Comparison of ENCODE assay signal across 7 cellular contexts in the genomic region with DNA sequence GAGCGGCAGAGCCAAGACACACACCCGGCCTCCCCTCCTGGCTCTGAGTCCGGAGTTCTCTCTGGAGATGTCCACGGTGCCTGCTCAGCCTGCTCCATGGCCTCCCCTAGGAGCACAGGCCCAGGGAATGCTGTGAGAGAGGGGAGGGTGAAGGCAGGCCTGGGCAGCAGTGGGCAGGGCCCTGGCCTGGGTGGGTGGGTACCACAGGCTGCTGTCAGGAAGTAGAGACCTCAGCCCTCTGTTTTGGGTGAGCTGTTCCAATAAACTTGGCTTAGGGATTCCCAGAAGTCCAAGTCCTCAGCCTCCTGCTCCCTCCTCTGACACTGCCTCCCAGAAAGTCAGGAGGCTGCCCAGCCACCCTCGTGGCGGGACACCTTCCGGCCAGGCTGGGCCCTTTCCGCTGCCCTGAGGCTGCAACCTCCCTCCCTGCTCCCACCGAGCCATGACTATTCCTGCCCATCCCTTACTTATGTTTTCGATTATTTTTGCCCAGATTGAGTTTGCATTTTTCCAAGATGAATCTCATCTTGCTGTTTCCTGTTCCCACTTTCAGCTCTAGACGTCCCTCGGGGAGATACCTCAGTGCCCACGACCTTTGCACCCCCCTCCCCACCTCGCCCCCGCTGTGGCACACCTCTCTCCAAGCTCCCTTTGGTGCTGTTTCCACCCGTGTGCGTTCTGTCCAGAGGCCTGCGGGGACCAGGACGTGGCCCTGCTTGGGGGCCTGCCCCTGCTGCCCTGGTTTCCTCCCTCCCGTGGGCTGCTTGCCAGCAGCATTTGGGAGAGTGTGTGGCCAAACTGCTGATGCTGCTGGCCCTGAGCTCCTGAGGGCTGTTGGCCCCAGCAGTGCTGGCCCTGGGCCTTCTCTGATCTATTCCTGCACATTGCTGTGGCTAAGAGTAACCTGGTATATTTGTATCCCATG. TPM values are rescaled to one million over a fixed set of nuclear protein-coding genes. Genes with fewer than 3 reads are reported as not detected.
DNase-seq lines count a peak whose midpoint lies in the region; ATAC-seq, FAIRE-seq and TF ChIP-seq lines count a peak whose summit lies in the region.
"Had no signal": no experiment of that assay in that cellular context is flagged by ENCODE, and none has a peak within 500 bp of the region (broad histone marks: within the 10 kb centered on the region; RNA-seq: fewer than 3 reads in every experiment).

No MANE protein-coding gene starts in this region.

- no peak for FAIRE-seq in K562 (lab: Jason Lieb, UNC)

- H3K79me2 ChIP-seq in K562 (ENCODE audit: control insufficient read depth, insufficient read depth, low read length), result no peaks in the 10 kb centered on the region

- peak overlapping the region; percentile 38; the same call in 1 of the 2 replicates for H2AFZ ChIP-seq in K562 (ENCODE audit: low read depth, low read length)

- no peaks in the 10 kb centered on the region for H3K9me3 Mint-ChIP-seq in activated CD4-positive, alpha-beta T cell treated with anti-CD3 and anti-CD28 coated beads for 36 hours (ENCODE audit: low read depth)
- H3K9me3 Mint-ChIP-seq: stimulated activated naive CD8-positive, alpha-beta T cell treated with anti-CD3 and anti-CD28 coated beads, Interleukin-15, Interleukin-2, amounts not matched to agents 100 ng/mL and 50 ng/mL, for 24 hours had no signal

- POLR2A ChIA-PET in K562 (lab: Yijun Ruan, JAX), result interaction anchor here (0.6 to 1.3 kb wide), 5 partner anchors 8 to 69 kb away, joined by 3 to 7 read pairs (median 3); no protein-coding TSS in a partner anchor
- POLR2A ChIA-PET in activated CD4-positive, alpha-beta T cell treated with anti-CD3 and anti-CD28 coated beads for 36 hours (lab: Charles Lee), result interaction anchor here (0.6 kb wide), 1 partner anchor 822 kb away, joined by 7 read pairs; no protein-coding TSS in a partner anchor

- ATAC-seq in K562 (0 out of 3 replicates have a peak, but pooled peaks have one; percentile 16), right lobe of liver (peak; percentile 74 to 79 (median 76)), GM19455 (IDR thresholded peaks at IDR 0.05; ENCODE audit: unreplicated experiment) (no peak), HG03521 (IDR thresholded peaks at IDR 0.05; ENCODE audit: unreplicated experiment) (no peak)
- ATAC-seq in activated CD4-positive, alpha-beta T cell treated with anti-CD3 and anti-CD28 coated beads for 36 hours, result no peak

- no peaks in the 10 kb centered on the region for H3K9me3 ChIP-seq in K562 (replicated peaks; ENCODE audit: control insufficient read depth, insufficient read depth, low read depth, low read length)
- H3K9me3 ChIP-seq in right lobe of liver, result no peaks in the 10 kb centered on the region

- no peak overlapping the region for H3K4me3 Mint-ChIP-seq in activated CD4-positive, alpha-beta T cell treated with anti-CD3 and anti-CD28 coated beads for 36 hours
- H3K4me3 Mint-ChIP-seq: stimulated activated naive CD8-positive, alpha-beta T cell treated with anti-CD3 and anti-CD28 coated beads, Interleukin-15, Interleukin-2, amounts not matched to agents 100 ng/mL and 50 ng/mL, for 24 hours had no signal

- TF ChIP-seq RAD21 in K562 (CRISPR knock-in tag; conservative IDR thresholded peaks at IDR 0.05 in 1 of 2, IDR thresholded peaks at IDR 0.05 in 1 of 2), result no peak

- H3K4me3 ChIP-seq in K562, result no peak overlapping the region
- H3K4me3 ChIP-seq in right lobe of liver, result no peak overlapping the region

- H3K27me3 ChIP-seq in K562 (ENCODE audit: control insufficient read depth in 2 of 2, insufficient read depth in 2 of 2, low read length in 2 of 2), result no peaks in the 10 kb centered on the region
- no peaks in the 10 kb centered on the region for H3K27me3 ChIP-seq in right lobe of liver

- no peaks in the 10 kb centered on the region for H4K20me1 ChIP-seq in K562 (replicated peaks; ENCODE audit: control insufficient read depth, insufficient read depth, low read length)

- H3K27me3 Mint-ChIP-seq in activated CD4-positive, alpha-beta T cell treated with anti-CD3 and anti-CD28 coated beads for 36 hours, result no peaks in the 10 kb centered on the region
- H3K27me3 Mint-ChIP-seq: stimulated activated naive CD8-positive, alpha-beta T cell treated with anti-CD3 and anti-CD28 coated beads, Interleukin-15, Interleukin-2, amounts not matched to agents 100 ng/mL and 50 ng/mL, for 24 hours had no signal

- H3K27ac ChIP-seq in K562 (ENCODE audit: extremely low read depth, low read depth, low read length) (no peak overlapping the region), right lobe of liver (peak overlapping the region; percentile 24 to 68 (median 65))

- CTCF ChIA-PET in K562 (lab: Yijun Ruan, JAX; ENCODE audit: low intra/inter-chr PET ratio), result no interaction called here
- CTCF ChIA-PET in activated CD4-positive, alpha-beta T cell treated with anti-CD3 and anti-CD28 coated beads for 36 hours (lab: Charles Lee), result interaction anchor here (0.5 to 0.7 kb wide), 2 partner anchors 34 to 770 kb away, joined by 3 read pairs; no protein-coding TSS in a partner anchor

- H3K9me1 ChIP-seq in K562 (ENCODE audit: control insufficient read depth, insufficient read depth, low read length), result no peaks in the 10 kb centered on the region

- TF ChIP-seq CTCF in AG09319 (IDR thresholded peaks at IDR 0.05; ENCODE audit: low read depth, low read length), result no peak
- no peak for TF ChIP-seq CTCF in K562 (IDR thresholded peaks at IDR 0.05 in 2 of 3, conservative IDR thresholded peaks at IDR 0.05 in 1 of 3; ENCODE audit: insufficient read depth in 2 of 3, low read depth in 1 of 3, low read length in 3 of 3)
- TF ChIP-seq CTCF in right lobe of liver (IDR thresholded peaks at IDR 0.05), result no peak

- intact Hi-C loops in K562 (cut with micrococcal nuclease), result no loop called here
- intact Hi-C loops in right lobe of liver (cut with DNase I), result no loop called here
- intact Hi-C loops in activated CD4-positive, alpha-beta T cell treated with anti-CD3 and anti-CD28 coated beads for 36 hours (cut with DNase I, micrococcal nuclease), result no loop called here

- H3K4me1 Mint-ChIP-seq in activated CD4-positive, alpha-beta T cell treated with anti-CD3 and anti-CD28 coated beads for 36 hours, result peaks cover 8% of the 10 kb centered on the region

- H3K36me3 ChIP-seq in K562 (ENCODE audit: control insufficient read depth, insufficient read depth, low read length) (no peaks in the 10 kb centered on the region), right lobe of liver (no peaks in the 10 kb centered on the region)

- BruUV-seq in K562 (replicated peaks; lab: Mats Ljungman, UMichigan), result no TSS peak

- in situ Hi-C loops in K562 (cut with MboI), result no loop called here

- WGBS in K562 (ENCODE audit: insufficient coverage, low coverage, missing lambda C conversion rate), result 34% methylated on average over 20 of the region's 20 CpGs
- WGBS in right lobe of liver (ENCODE audit: insufficient coverage, low coverage, low lambda C conversion rate, missing lambda C conversion rate), result 11% methylated on average over 14 of the region's 20 CpGs

- H3K9ac ChIP-seq in K562 (ENCODE audit: insufficient read depth in 1 of 2, low read depth in 2 of 2, low read length in 2 of 2), result peak overlapping the region in 1 of 2 experiments; percentile 24; a peak in 2 of 4 replicates

- no peak for TF ChIP-seq EP300 in K562 (IDR thresholded peaks at IDR 0.05; ENCODE audit: low read length)

- H3K36me3 Mint-ChIP-seq in activated CD4-positive, alpha-beta T cell treated with anti-CD3 and anti-CD28 coated beads for 36 hours (ENCODE audit: low read depth), result no peaks in the 10 kb centered on the region

- H3K4me1 ChIP-seq in K562 (replicated peaks in 1 of 2; ENCODE audit: control insufficient read depth in 2 of 2, insufficient read depth in 2 of 2, low read length in 2 of 2) (peaks cover 0 to 9% of the 10 kb centered on the region in 2 experiments; a peak in 3 of 5 replicates), right lobe of liver (peaks cover 0 to 33% (median 7%) of the 10 kb centered on the region in 4 donors)

- no peak overlapping the region for H3K27ac Mint-ChIP-seq in activated CD4-positive, alpha-beta T cell treated with anti-CD3 and anti-CD28 coated beads for 36 hours
- H3K27ac Mint-ChIP-seq: stimulated activated naive CD8-positive, alpha-beta T cell treated with anti-CD3 and anti-CD28 coated beads, Interleukin-15, Interleukin-2, amounts not matched to agents 100 ng/mL and 50 ng/mL, for 24 hours had no signal

- H3K4me2 ChIP-seq in K562 (ENCODE audit: insufficient read depth, low read length), result no peak overlapping the region

- DNase-seq in AG09319 (ENCODE audit: extremely low read depth, low read depth) (peak; percentile 92), K562 (ENCODE audit: extremely low read depth in 1 of 4, low spot score in 3 of 4) (no peak), right lobe of liver (peak; percentile 78 to 89 (median 83))
- no peak for DNase-seq in activated CD4-positive, alpha-beta T cell treated with anti-CD3 and anti-CD28 coated beads for 36 hours

- no peak for TF ChIP-seq POLR2A in K562 (conservative IDR thresholded peaks at IDR 0.05)
- no peak for TF ChIP-seq POLR2A in right lobe of liver (IDR thresholded peaks at IDR 0.05)

RNA-seq across cellular contexts. Expression of a gene that starts 5.8 kb away (rescaled TPM):
- total RNA-seq in K562 (2011; cell fraction: chromatin; rRNA removed; ENCODE audit: low replicate concordance), result 15.0 and 46.8 TPM in 2 replicates
- 28.4 and 32.0 TPM in 2 replicates for total RNA-seq in K562 (2011; cell fraction: nucleolus; rRNA removed)
- total RNA-seq in K562 (2011; cell fraction: nucleoplasm; rRNA removed), result 22.1 and 23.5 TPM in 2 replicates
- total RNA-seq in K562 (2014; rRNA removed) (4.1 and 6.5 TPM in 2 replicates), K562 (2014; rRNA removed; fragmentation: Illumina TruSeq; extraction: Trizol) (1.3 and 1.9 TPM in 2 replicates), K562 (2015; rRNA removed; fragmentation: Illumina TruSeq; extraction: Trizol) (4.2 and 4.8 TPM in 2 replicates), K562 (2021) (8.6 and 9.9 TPM in 2 replicates), right lobe of liver (10 to 100 TPM in 5 of 6 experiments, 1 to 10 TPM in 1; 8.7 to 22.9 (median 14.6) TPM)
- polyA plus RNA-seq in K562 (2011; rRNA removed) (4.1 and 5.7 TPM in 2 replicates), K562 (2014; fragmentation: Illumina TruSeq; extraction: Trizol) (3.6 and 4.1 TPM in 2 replicates), K562 (2014; fragmentation: Nextera tagmentation; extraction: Ambion mirVana) (under 1 TPM; 0.51 to 0.70 TPM), K562 (2014; rRNA removed) (5.2 and 5.9 TPM in 2 replicates)
- polyA plus RNA-seq in K562 (2011; cell fraction: cytosol; rRNA removed), result 4.9 and 8.0 TPM in 2 replicates
- polyA plus RNA-seq in K562 (2011; cell fraction: nucleus; rRNA removed), result 22.0 and 33.1 TPM in 2 replicates
- polyA plus RNA-seq in K562 (2012), result 4.7 and 10.9 TPM in 2 replicates
- 4.8 and 6.4 TPM in 2 replicates for polyA minus RNA-seq in K562 (2011; rRNA and poly(A)+ RNA removed)
- polyA minus RNA-seq in K562 (2011; cell fraction: cytosol; rRNA and poly(A)+ RNA removed), result 5.9 and 23.5 TPM in 2 replicates
- polyA minus RNA-seq in K562 (2011; cell fraction: nucleus; rRNA and poly(A)+ RNA removed), result 16.4 and 23.2 TPM in 2 replicates
- 10 to 100 TPM; 27.0 to 29.9 TPM for total RNA-seq in activated CD4-positive, alpha-beta T cell treated with anti-CD3 and anti-CD28 coated beads for 36 hours

RNA-seq across cellular contexts. Expression of a gene that starts 16.0 kb away (rescaled TPM):
- total RNA-seq in K562 (2011; cell fraction: chromatin; rRNA removed; ENCODE audit: low replicate concordance), result 1.3 and 8.8 TPM in 2 replicates
- 4.2 and 6.2 TPM in 2 replicates for total RNA-seq in K562 (2011; cell fraction: nucleolus; rRNA removed)
- total RNA-seq in K562 (2011; cell fraction: nucleoplasm; rRNA removed), result 3.3 and 4.3 TPM in 2 replicates
- total RNA-seq in K562 (2014; rRNA removed) (0.53 TPM in 1 of 2 replicates, not detected in the other), K562 (2014; rRNA removed; fragmentation: Illumina TruSeq; extraction: Trizol) (0.15 TPM in 1 of 2 replicates, not detected in the other), K562 (2015; rRNA removed; fragmentation: Illumina TruSeq; extraction: Trizol) (0.36 TPM in 1 of 2 replicates, not detected in the other), K562 (2021) (0.78 and 0.87 TPM in 2 replicates), right lobe of liver (10 to 100 TPM in 4 of 6 experiments, 1 to 10 TPM in 2; 7.8 to 37.8 (median 14.3) TPM)
- polyA plus RNA-seq in K562 (2011; rRNA removed) (0.43 and 1.1 TPM in 2 replicates), K562 (2014; fragmentation: Illumina TruSeq; extraction: Trizol) (0.30 and 0.69 TPM in 2 replicates), K562 (2014; fragmentation: Nextera tagmentation; extraction: Ambion mirVana) (under 1 TPM in 1 of 2 experiments, not detected in 1; 0.04 TPM), K562 (2014; rRNA removed) (0.03 TPM in 1 of 2 replicates, not detected in the other)
- 0.48 and 0.60 TPM in 2 replicates for polyA plus RNA-seq in K562 (2011; cell fraction: cytosol; rRNA removed)
- polyA plus RNA-seq in K562 (2011; cell fraction: nucleus; rRNA removed), result 5.3 and 8.2 TPM in 2 replicates
- polyA plus RNA-seq in K562 (2012), result 0.57 and 1.3 TPM in 2 replicates
- 0.39 and 0.46 TPM in 2 replicates for polyA minus RNA-seq in K562 (2011; rRNA and poly(A)+ RNA removed)
- polyA minus RNA-seq in K562 (2011; cell fraction: cytosol; rRNA and poly(A)+ RNA removed), result 1.0 and 1.8 TPM in 2 replicates
- polyA minus RNA-seq in K562 (2011; cell fraction: nucleus; rRNA and poly(A)+ RNA removed), result 0.67 and 1.1 TPM in 2 replicates
- total RNA-seq in activated CD4-positive, alpha-beta T cell treated with anti-CD3 and anti-CD28 coated beads for 36 hours, result 10 to 100 TPM; 18.2 to 18.3 TPM

RNA-seq across cellular contexts. Expression of a gene that starts 22.8 kb away (rescaled TPM):
- not detected in 2 replicates for total RNA-seq in K562 (2011; cell fraction: chromatin; rRNA removed; ENCODE audit: low replicate concordance)
- total RNA-seq in K562 (2011; cell fraction: nucleolus; rRNA removed), result 0.50 and 0.53 TPM in 2 replicates
- total RNA-seq in K562 (2011; cell fraction: nucleoplasm; rRNA removed), result not detected in 2 replicates
- total RNA-seq in K562 (2014; rRNA removed) (not detected in 2 replicates), K562 (2014; rRNA removed; fragmentation: Illumina TruSeq; extraction: Trizol) (not detected in 2 replicates), K562 (2015; rRNA removed; fragmentation: Illumina TruSeq; extraction: Trizol) (not detected in 2 replicates), K562 (2021) (not detected in 2 replicates), right lobe of liver (under 1 TPM in 3 of 6 experiments, not detected in 3; 0.31 to 0.56 (median 0.46) TPM)
- polyA plus RNA-seq in K562 (2011; rRNA removed) (not detected in 2 replicates), K562 (2014; fragmentation: Illumina TruSeq; extraction: Trizol) (not detected in 2 replicates), K562 (2014; fragmentation: Nextera tagmentation; extraction: Ambion mirVana) (not detected), K562 (2014; rRNA removed) (not detected in 2 replicates)
- polyA plus RNA-seq in K562 (2011; cell fraction: cytosol; rRNA removed), result 0.12 TPM in 1 of 2 replicates, not detected in the other
- polyA plus RNA-seq in K562 (2011; cell fraction: nucleus; rRNA removed), result 0.14 TPM in 1 of 2 replicates, not detected in the other
- not detected in 2 replicates for polyA plus RNA-seq in K562 (2012)
- polyA minus RNA-seq in K562 (2011; rRNA and poly(A)+ RNA removed), result not detected in 2 replicates
- not detected in 2 replicates for polyA minus RNA-seq in K562 (2011; cell fraction: cytosol; rRNA and poly(A)+ RNA removed)
- polyA minus RNA-seq in K562 (2011; cell fraction: nucleus; rRNA and poly(A)+ RNA removed), result not detected in 2 replicates
- not detected for total RNA-seq in activated CD4-positive, alpha-beta T cell treated with anti-CD3 and anti-CD28 coated beads for 36 hours

RNA-seq across cellular contexts. Expression of a gene that starts 35.2 kb away (rescaled TPM):
- 221 and 485 TPM in 2 replicates for total RNA-seq in K562 (2011; cell fraction: chromatin; rRNA removed; ENCODE audit: low replicate concordance)
- 288 and 305 TPM in 2 replicates for total RNA-seq in K562 (2011; cell fraction: nucleolus; rRNA removed)
- total RNA-seq in K562 (2011; cell fraction: nucleoplasm; rRNA removed), result 283 and 288 TPM in 2 replicates
- 225 and 257 TPM in 2 replicates for total RNA-seq in K562 (2014; rRNA removed)
- 84.6 and 112 TPM in 2 replicates for total RNA-seq in K562 (2014; rRNA removed; fragmentation: Illumina TruSeq; extraction: Trizol)
- total RNA-seq in K562 (2015; rRNA removed; fragmentation: Illumina TruSeq; extraction: Trizol), result 148 and 153 TPM in 2 replicates
- total RNA-seq in K562 (2021), result 259 and 267 TPM in 2 replicates
- 255 and 293 TPM in 2 replicates for polyA plus RNA-seq in K562 (2011; rRNA removed)
- polyA plus RNA-seq in K562 (2011; cell fraction: cytosol; rRNA removed), result 344 and 561 TPM in 2 replicates
- 643 and 644 TPM in 2 replicates for polyA plus RNA-seq in K562 (2011; cell fraction: nucleus; rRNA removed)
- 248 and 301 TPM in 2 replicates for polyA plus RNA-seq in K562 (2012)
- polyA plus RNA-seq in K562 (2014; fragmentation: Illumina TruSeq; extraction: Trizol), result 230 and 249 TPM in 2 replicates
- polyA plus RNA-seq in K562 (2014; fragmentation: Nextera tagmentation; extraction: Ambion mirVana), result 10 to 100 TPM; 29.7 to 82.9 TPM
- polyA plus RNA-seq in K562 (2014; rRNA removed), result 225 and 255 TPM in 2 replicates
- 64.0 and 99.2 TPM in 2 replicates for polyA minus RNA-seq in K562 (2011; rRNA and poly(A)+ RNA removed)
- 89.3 and 91.7 TPM in 2 replicates for polyA minus RNA-seq in K562 (2011; cell fraction: cytosol; rRNA and poly(A)+ RNA removed)
- polyA minus RNA-seq in K562 (2011; cell fraction: nucleus; rRNA and poly(A)+ RNA removed), result 95.6 and 131 TPM in 2 replicates
- 10 to 100 TPM; 36.4 to 73.4 (median 57.3) TPM for total RNA-seq in right lobe of liver
- 100 to 1,000 TPM; 250 to 347 TPM for total RNA-seq in activated CD4-positive, alpha-beta T cell treated with anti-CD3 and anti-CD28 coated beads for 36 hours

RNA-seq across cellular contexts. Expression of a gene that starts 43.7 kb away (rescaled TPM):
- 42.0 and 115 TPM in 2 replicates for total RNA-seq in K562 (2011; cell fraction: chromatin; rRNA removed; ENCODE audit: low replicate concordance)
- total RNA-seq in K562 (2011; cell fraction: nucleolus; rRNA removed), result 55.1 and 55.4 TPM in 2 replicates
- 42.4 and 48.7 TPM in 2 replicates for total RNA-seq in K562 (2011; cell fraction: nucleoplasm; rRNA removed)
- total RNA-seq in K562 (2014; rRNA removed), result 61.5 and 65.1 TPM in 2 replicates
- 17.5 and 21.2 TPM in 2 replicates for total RNA-seq in K562 (2014; rRNA removed; fragmentation: Illumina TruSeq; extraction: Trizol)
- total RNA-seq in K562 (2015; rRNA removed; fragmentation: Illumina TruSeq; extraction: Trizol), result 36.9 and 38.9 TPM in 2 replicates
- 51.5 and 57.7 TPM in 2 replicates for total RNA-seq in K562 (2021)
- 32.4 and 35.0 TPM in 2 replicates for polyA plus RNA-seq in K562 (2011; rRNA removed)
- polyA plus RNA-seq in K562 (2011; cell fraction: cytosol; rRNA removed), result 41.3 and 70.1 TPM in 2 replicates
- 44.0 and 49.7 TPM in 2 replicates for polyA plus RNA-seq in K562 (2011; cell fraction: nucleus; rRNA removed)
- 47.8 and 50.1 TPM in 2 replicates for polyA plus RNA-seq in K562 (2012)
- polyA plus RNA-seq in K562 (2014; fragmentation: Illumina TruSeq; extraction: Trizol), result 52.1 and 58.2 TPM in 2 replicates
- polyA plus RNA-seq in K562 (2014; fragmentation: Nextera tagmentation; extraction: Ambion mirVana), result 1 to 10 TPM; 1.9 to 3.7 TPM
- polyA plus RNA-seq in K562 (2014; rRNA removed), result 47.6 and 53.0 TPM in 2 replicates
- 19.1 and 33.6 TPM in 2 replicates for polyA minus RNA-seq in K562 (2011; rRNA and poly(A)+ RNA removed)
- polyA minus RNA-seq in K562 (2011; cell fraction: cytosol; rRNA and poly(A)+ RNA removed), result 20.9 and 23.1 TPM in 2 replicates
- polyA minus RNA-seq in K562 (2011; cell fraction: nucleus; rRNA and poly(A)+ RNA removed), result 20.3 and 26.3 TPM in 2 replicates
- 10 to 100 TPM; 30.7 to 48.1 (median 36.9) TPM for total RNA-seq in right lobe of liver
- 100 to 1,000 TPM; 106 to 117 TPM for total RNA-seq in activated CD4-positive, alpha-beta T cell treated with anti-CD3 and anti-CD28 coated beads for 36 hours

Comparison
In these comparisons a context has a peak if more than half of its experiments do, and no peak if none do; other contexts are left out.
1. DNase-seq: peak in AG09319 (single experiment) and right lobe of liver (3 of 3); none in K562 (0 of 4) and activated CD4-positive, alpha-beta T cell treated with anti-CD3 and anti-CD28 coated beads for 36 hours (single experiment).
2. ATAC-seq: peak in K562 (single experiment) and right lobe of liver (4 of 4); none in GM19455 (single experiment), HG03521 (single experiment) and activated CD4-positive, alpha-beta T cell treated with anti-CD3 and anti-CD28 coated beads for 36 hours (single experiment).